31 cellular contexts compared by ENCODE assay signal in the genomic region with DNA sequence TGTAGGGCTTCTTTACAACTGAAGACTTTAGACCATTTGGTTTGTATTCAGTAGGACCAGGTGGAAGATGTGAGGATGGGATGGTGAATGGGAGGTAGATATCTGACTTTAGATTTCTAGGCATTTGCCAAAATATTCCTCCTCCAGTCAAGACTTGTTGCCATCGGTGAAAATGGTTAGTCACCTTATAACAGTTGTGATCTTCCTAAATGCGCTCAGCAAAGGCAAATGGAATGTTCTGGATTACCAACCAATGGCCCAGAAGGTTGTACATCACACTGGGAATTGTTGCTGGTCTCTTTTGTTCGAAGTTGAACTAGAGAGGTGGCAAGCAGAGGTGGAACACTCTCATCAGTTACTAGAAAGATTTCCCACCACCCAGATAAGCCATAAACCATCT. TPM values are rescaled to one million over a fixed set of nuclear protein-coding genes. Genes with fewer than 3 reads are reported as not detected.
A peak's percentile ranks its signal among the peaks of the same experiment; 100 is the strongest.
DNase-seq lines count a peak whose midpoint lies in the region; ATAC-seq and TF ChIP-seq lines count a peak whose summit lies in the region.
"Had no signal": no experiment of that assay in that cellular context is flagged by ENCODE, and none has a peak within 500 bp of the region (broad histone marks: within the 10 kb centered on the region; RNA-seq: fewer than 3 reads in every experiment).

No MANE protein-coding gene starts in this region.

- H3K9me3 ChIP-seq in SK-N-SH (no peaks in the 10 kb centered on the region), thoracic aorta (no peaks in the 10 kb centered on the region)
- H3K9me3 ChIP-seq: esophagus muscularis mucosa, heart left ventricle, SJCRH30, upper lobe of right lung had no signal

- H3K4me1 ChIP-seq in SK-N-SH (ENCODE audit: control insufficient read depth in 1 of 2, insufficient read depth in 2 of 2, low read depth in 1 of 2, low read length in 1 of 2) (peaks cover 2 to 35% of the 10 kb centered on the region in 2 experiments; a peak in 3 of 4 replicates), thoracic aorta (ENCODE audit: control insufficient read depth in 1 of 2, low read depth in 2 of 2) (peaks cover 17 to 48% of the 10 kb centered on the region in 2 donors)

- no peak for TF ChIP-seq CTCF in SK-N-SH (IDR thresholded peaks at IDR 0.05)
- TF ChIP-seq CTCF in RWPE1 (conservative IDR thresholded peaks at IDR 0.05; ENCODE audit: low read depth), result no peak
- no peak for TF ChIP-seq CTCF in epithelial cell of esophagus (IDR thresholded peaks at IDR 0.05; ENCODE audit: insufficient read depth, low read depth, low read length, missing control alignments)
- TF ChIP-seq CTCF in thoracic aorta (IDR thresholded peaks at IDR 0.05), result no peak

- TF ChIP-seq EP300 in SK-N-SH (IDR thresholded peaks at IDR 0.05; ENCODE audit: borderline replicate concordance in 1 of 2, low read depth in 1 of 2, low read length in 1 of 2), result no peak

- TF ChIP-seq RAD21 in SK-N-SH (IDR thresholded peaks at IDR 0.05; ENCODE audit: low read length), result no peak

- H3K27ac ChIP-seq in SK-N-SH (ENCODE audit: low read depth in 2 of 2, low read length in 1 of 2) (peak overlapping the region in 1 of 2 experiments; percentile 68; a peak in 3 of 4 replicates), RWPE1 (peak overlapping the region; percentile 46; the same call in 1 of the 2 replicates), thoracic aorta (peak overlapping the region; percentile 20 to 47)
- H3K27ac ChIP-seq: 22Rv1, SJCRH30, upper lobe of right lung had no signal

- H2AFZ ChIP-seq in SK-N-SH (ENCODE audit: low read depth), result no peak overlapping the region

- no peaks in the 10 kb centered on the region for H3K36me3 ChIP-seq in SK-N-SH (replicated peaks in 1 of 2; ENCODE audit: control insufficient read depth in 1 of 2, insufficient read depth in 2 of 2, low read length in 1 of 2)
- H3K36me3 ChIP-seq in thoracic aorta, result no peaks in the 10 kb centered on the region
- H3K36me3 ChIP-seq: esophagus muscularis mucosa, heart left ventricle, SJCRH30, upper lobe of right lung had no signal

- H3F3A ChIP-seq in SK-N-SH (replicated peaks; ENCODE audit: insufficient read depth), result peaks cover 39% of the 10 kb centered on the region

- H3K27me3 ChIP-seq in SK-N-SH (ENCODE audit: insufficient read depth) (no peaks in the 10 kb centered on the region), thoracic aorta (replicated peaks; ENCODE audit: insufficient read depth) (no peaks in the 10 kb centered on the region)
- H3K27me3 ChIP-seq: esophagus muscularis mucosa, SJCRH30, upper lobe of right lung had no signal

- H3K4me2 ChIP-seq in SK-N-SH, result 0 out of 2 replicates have a peak overlapping the region, but pooled peaks have one; percentile 46

- H4K20me1 ChIP-seq in SK-N-SH (ENCODE audit: insufficient read depth), result no peaks in the 10 kb centered on the region

- H3K79me2 ChIP-seq in SK-N-SH (ENCODE audit: insufficient read depth), result no peaks in the 10 kb centered on the region

- ATAC-seq in SK-N-SH treated with all-trans-retinoic acid at 6 μM for 48 hours (no peak), thoracic aorta (ENCODE audit: insufficient number of reproducible peaks, low FRiP score, low read depth) (no peak), GM21360 (IDR thresholded peaks at IDR 0.05; ENCODE audit: unreplicated experiment) (no peak), HG02885 (IDR thresholded peaks at IDR 0.05; ENCODE audit: poor library complexity, unreplicated experiment) (no peak)
- ATAC-seq: heart left ventricle; HepG2; natural killer cell; stimulated activated effector memory CD8-positive, alpha-beta T cell treated with anti-CD3 and anti-CD28 coated beads, Interleukin-12 subunit alpha, Interleukin-12 subunit beta, amount 100 ng/mL, for 72 hours had no signal

- no peaks in the 10 kb centered on the region for H3K9me2 ChIP-seq in SK-N-SH

- 49% methylated on average over 3 of the region's 3 CpGs for WGBS in SK-N-SH (ENCODE audit: low lambda C conversion rate)

- CTCF ChIA-PET in SK-N-SH (lab: Yijun Ruan, JAX) (no interaction called here), RWPE1 (lab: Yijun Ruan, JAX) (no interaction called here)

- DNase-seq in SK-N-SH (no peak), RWPE1 (ENCODE audit: low spot score) (no peak), epithelial cell of esophagus (ENCODE audit: low read depth) (peak; percentile 32), thoracic aorta (ENCODE audit: low spot score) (no peak)
- DNase-seq in activated CD8-positive, alpha-beta memory T cell treated with anti-CD3 and anti-CD28 coated beads, Interleukin-2, amount 50 U/mL, for 4 hours, result no peak
- DNase-seq: activated T-cell treated with anti-CD3 and anti-CD28 coated beads, Interleukin-2, amount 50 U/mL, for 48 hours; CD4-positive, alpha-beta memory T cell; central memory CD4-positive, alpha-beta T cell; endodermal cell; foreskin fibroblast; H7; heart left ventricle; kidney; natural killer cell; NCI-H1436; NCI-H2081; NK-92 treated with Interleukin-12 subunit alpha and Interleukin-12 subunit beta, amount 100 ng/mL, for 24 hours; nucleus accumbens; stimulated activated CD4-positive, alpha-beta T cell treated with anti-CD3 and anti-CD28 coated beads, Interleukin-15, amount 100 ng/mL, for 24 hours had no signal

- H3K4me3 ChIP-seq in SK-N-SH (ENCODE audit: low read depth in 2 of 2, low read length in 1 of 2), result no peak overlapping the region
- H3K4me3 ChIP-seq in epithelial cell of esophagus (ENCODE audit: low read length), result no peak overlapping the region
- no peak overlapping the region for H3K4me3 ChIP-seq in thoracic aorta
- H3K4me3 ChIP-seq: esophagus muscularis mucosa, heart left ventricle, SJCRH30, upper lobe of right lung had no signal

- H3K9ac ChIP-seq in SK-N-SH, result no peak overlapping the region

- POLR2A ChIA-PET in SK-N-SH (lab: Yijun Ruan, JAX), result no interaction called here
- POLR2A ChIA-PET in RWPE1 (lab: Yijun Ruan, JAX; ENCODE audit: low non-redundant PET), result no interaction called here

TF ChIP-seq in SK-N-SH, 30 proteins besides CTCF, POLR2A, EP300 and RAD21:
- no peak for TF ChIP-seq MXI1 (IDR thresholded peaks at IDR 0.05; ENCODE audit: low read depth, low read length)

TF ChIP-seq in SK-N-SH treated with all-trans-retinoic acid at 6 μM for 48 hours, 23 proteins besides CTCF, POLR2A, EP300 and RAD21:
- TF ChIP-seq ZNF565 (CRISPR knock-in tag; conservative IDR thresholded peaks at IDR 0.05; ENCODE audit: low read depth) (no peak), GLIS3 (CRISPR knock-in tag; IDR thresholded peaks at IDR 0.05) (no peak), ZNF8 (CRISPR knock-in tag; IDR thresholded peaks at IDR 0.05) (no peak), ISL1 (CRISPR knock-in tag; IDR thresholded peaks at IDR 0.05) (no peak), OSR1 (CRISPR knock-in tag; IDR thresholded peaks at IDR 0.05) (no peak), ZC3H10 (CRISPR knock-in tag; IDR thresholded peaks at IDR 0.05) (no peak), ZNF70 (CRISPR knock-in tag; IDR thresholded peaks at IDR 0.05) (no peak), BACH2 (CRISPR knock-in tag; IDR thresholded peaks at IDR 0.05; ENCODE audit: borderline replicate concordance) (no peak), TCF4 (CRISPR knock-in tag; IDR thresholded peaks at IDR 0.05; ENCODE audit: borderline replicate concordance) (no peak), ESRRG (CRISPR knock-in tag; IDR thresholded peaks at IDR 0.05) (no peak), PPARA (CRISPR knock-in tag; IDR thresholded peaks at IDR 0.05; ENCODE audit: borderline replicate concordance) (no peak), ZFP30 (CRISPR knock-in tag; IDR thresholded peaks at IDR 0.05) (no peak), ARNTL (CRISPR knock-in tag; IDR thresholded peaks at IDR 0.05; ENCODE audit: borderline replicate concordance, low read depth) (no peak), CSDC2 (CRISPR knock-in tag; IDR thresholded peaks at IDR 0.05) (no peak), POU6F1 (CRISPR knock-in tag; IDR thresholded peaks at IDR 0.05; ENCODE audit: borderline replicate concordance, low read depth) (no peak)
- TF ChIP-seq, protein P1, sequence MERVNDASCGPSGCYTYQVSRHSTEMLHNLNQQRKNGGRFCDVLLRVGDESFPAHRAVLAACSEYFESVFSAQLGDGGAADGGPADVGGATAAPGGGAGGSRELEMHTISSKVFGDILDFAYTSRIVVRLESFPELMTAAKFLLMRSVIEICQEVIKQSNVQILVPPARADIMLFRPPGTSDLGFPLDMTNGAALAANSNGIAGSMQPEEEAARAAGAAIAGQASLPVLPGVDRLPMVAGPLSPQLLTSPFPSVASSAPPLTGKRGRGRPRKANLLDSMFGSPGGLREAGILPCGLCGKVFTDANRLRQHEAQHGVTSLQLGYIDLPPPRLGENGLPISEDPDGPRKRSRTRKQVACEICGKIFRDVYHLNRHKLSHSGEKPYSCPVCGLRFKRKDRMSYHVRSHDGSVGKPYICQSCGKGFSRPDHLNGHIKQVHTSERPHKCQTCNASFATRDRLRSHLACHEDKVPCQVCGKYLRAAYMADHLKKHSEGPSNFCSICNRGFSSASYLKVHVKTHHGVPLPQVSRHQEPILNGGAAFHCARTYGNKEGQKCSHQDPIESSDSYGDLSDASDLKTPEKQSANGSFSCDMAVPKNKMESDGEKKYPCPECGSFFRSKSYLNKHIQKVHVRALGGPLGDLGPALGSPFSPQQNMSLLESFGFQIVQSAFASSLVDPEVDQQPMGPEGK (CRISPR knock-in tag; IDR thresholded peaks at IDR 0.05; ENCODE audit: borderline replicate concordance), result no peak

RNA-seq across cellular contexts. Expression of gene TMSB4X, which starts 33.9 kb away (rescaled TPM):
- 4,830 and 10,669 TPM in 2 replicates for polyA plus RNA-seq in SK-N-SH (2012; rRNA removed)
- 11,345 and 16,426 TPM in 2 replicates for polyA plus RNA-seq in SK-N-SH (2012; cell fraction: cytosol; rRNA removed)
- 2,546 and 2,555 TPM in 2 replicates for polyA plus RNA-seq in SK-N-SH (2012; cell fraction: nucleus; rRNA removed)
- total RNA-seq in thoracic aorta, result 1,000 to 10,000 TPM; 3,886 to 3,920 TPM

RNA-seq across cellular contexts. Expression of gene FAM9C, which starts 35.6 kb away (rescaled TPM):
- 1.9 and 2.6 TPM in 2 replicates for polyA plus RNA-seq in SK-N-SH (2012; rRNA removed)
- 2.4 and 2.5 TPM in 2 replicates for polyA plus RNA-seq in SK-N-SH (2012; cell fraction: cytosol; rRNA removed)
- polyA plus RNA-seq in SK-N-SH (2012; cell fraction: nucleus; rRNA removed), result 3.1 and 6.2 TPM in 2 replicates
- not detected for total RNA-seq in thoracic aorta
- total RNA-seq: CD4-positive, alpha-beta memory T cell; endodermal cell; esophagus muscularis mucosa; HepG2; kidney; liver; mononuclear cell; natural killer cell; pulmonary artery endothelial cell; upper lobe of right lung had no signal
- polyA plus RNA-seq: heart left ventricle, HepG2, liver had no signal
